In the genomic region with DNA sequence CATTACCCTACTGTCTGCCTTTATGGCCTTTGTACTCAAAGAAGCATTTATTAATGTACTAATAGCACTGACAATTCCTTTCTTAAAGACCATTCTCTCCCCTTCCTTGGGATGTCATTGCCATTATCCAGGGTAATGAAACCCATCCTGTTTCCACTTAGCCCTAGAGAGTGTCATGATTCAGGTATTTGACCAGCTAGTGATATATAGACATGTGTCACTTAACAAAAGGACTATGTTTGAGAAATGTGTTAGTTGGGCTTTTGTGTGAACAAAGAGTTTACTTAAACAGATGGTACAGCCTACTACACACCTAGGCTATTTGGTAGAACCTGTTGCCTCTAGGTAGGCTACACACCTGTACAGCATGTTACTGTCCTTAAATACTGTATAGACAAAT, we compare ENCODE assay signal across 9 cellular contexts. TPM values are rescaled to one million over a fixed set of nuclear protein-coding genes. Genes with fewer than 3 reads are reported as not detected.
DNase-seq lines count a peak whose midpoint lies in the region; ATAC-seq and TF ChIP-seq lines count a peak whose summit lies in the region.
"Had no signal": no experiment of that assay in that cellular context is flagged by ENCODE, and none has a peak within 500 bp of the region (broad histone marks: within the 10 kb centered on the region; RNA-seq: fewer than 3 reads in every experiment).

No MANE protein-coding gene starts in this region.

- H3K27me3 ChIP-seq in DND-41 (ENCODE audit: insufficient read depth, low read length, poor library complexity): no peaks in the 10 kb centered on the region

- no peaks in the 10 kb centered on the region for H3K9me3 Mint-ChIP-seq in chondrocyte (ENCODE audit: low read depth)
- H3K9me3 Mint-ChIP-seq in nephron: no peaks in the 10 kb centered on the region

- peaks cover 23% of the 10 kb centered on the region for H3K4me1 Mint-ChIP-seq in chondrocyte (ENCODE audit: low read depth)
- peaks cover 14% of the 10 kb centered on the region for H3K4me1 Mint-ChIP-seq in nephron

- ATAC-seq in DND-41 (ENCODE audit: insufficient read depth, low read depth): no peak
- ATAC-seq in GM18870 (IDR thresholded peaks at IDR 0.05; ENCODE audit: unreplicated experiment): no peak
- no peak for ATAC-seq in GM21737 (IDR thresholded peaks at IDR 0.05; ENCODE audit: unreplicated experiment)

- H3K36me3 ChIP-seq in DND-41 (ENCODE audit: insufficient read depth, low read length): peaks cover 40% of the 10 kb centered on the region

- peaks cover 44% of the 10 kb centered on the region for H3K4me1 ChIP-seq in DND-41 (ENCODE audit: insufficient read depth, low read length)

- TF ChIP-seq CTCF in DND-41 (IDR thresholded peaks at IDR 0.05; ENCODE audit: borderline replicate concordance, extremely low read depth, low read length, poor library complexity, severe bottlenecking) (no peak), chondrocyte (IDR thresholded peaks at IDR 0.05) (no peak), nephron (IDR thresholded peaks at IDR 0.05; ENCODE audit: unreplicated experiment in 3 of 3) (no peak)

- no peak overlapping the region for H2AFZ ChIP-seq in DND-41 (ENCODE audit: low read depth, low read length)

- H3K36me3 Mint-ChIP-seq in chondrocyte (ENCODE audit: low read depth) (peaks cover 6% of the 10 kb centered on the region), nephron (ENCODE audit: low read depth) (peaks cover 22% of the 10 kb centered on the region)

- H3K27ac Mint-ChIP-seq in chondrocyte (ENCODE audit: unreplicated experiment) (peak overlapping the region; percentile 73), nephron (peak overlapping the region; percentile 52 to 90 (median 89))

- no peak for DNase-seq in DND-41
- DNase-seq in NCI-H69 (lab: John Stamatoyannopoulos, UW): peak; percentile 57
- no peak for DNase-seq in chondrocyte (ENCODE audit: low spot score)
- DNase-seq in kidney glomerular epithelial cell (lab: John Stamatoyannopoulos, UW): no peak
- no peak for DNase-seq in Kasumi-1 (lab: John Stamatoyannopoulos, UW)
- DNase-seq: NCI-H524 treated with DMSO at 0.1 percent for 48 hours had no signal

- peaks cover 69% of the 10 kb centered on the region for H3K79me2 ChIP-seq in DND-41 (ENCODE audit: insufficient read depth, low read length)

- H3K9ac ChIP-seq in DND-41 (ENCODE audit: low read depth, low read length): peak overlapping the region; percentile 20; the same call in 1 of the 2 replicates

- H3K4me2 ChIP-seq in DND-41 (ENCODE audit: insufficient read depth, low read length): peak overlapping the region; percentile 87

- H3K27ac ChIP-seq in DND-41 (ENCODE audit: low read length): no peak overlapping the region

- peak overlapping the region in 1 of 2 experiments; percentile 39; a peak in 2 of 4 replicates for H3K4me3 ChIP-seq in DND-41 (ENCODE audit: low read depth in 1 of 2, low read length in 2 of 2)

- no peaks in the 10 kb centered on the region for H3K9me3 ChIP-seq in DND-41 (ENCODE audit: insufficient read depth, low read length, severe bottlenecking)

- H4K20me1 ChIP-seq in DND-41 (ENCODE audit: insufficient read depth, low read length): peaks cover 26% of the 10 kb centered on the region

- H3K4me3 Mint-ChIP-seq in chondrocyte (ENCODE audit: unreplicated experiment): peak overlapping the region; percentile 98
- H3K4me3 Mint-ChIP-seq in nephron: peak overlapping the region; percentile 79 to 96 (median 90)

- no peaks in the 10 kb centered on the region for H3K27me3 Mint-ChIP-seq in chondrocyte (ENCODE audit: low read depth)
- peaks cover 3% of the 10 kb centered on the region for H3K27me3 Mint-ChIP-seq in nephron (ENCODE audit: low read depth)

RNA-seq across cellular contexts. Expression of gene ATP6V0E1, which starts 2.0 kb away (rescaled TPM):
- 257 to 277 TPM (median 272 TPM) in 3 replicates for total RNA-seq in chondrocyte

RNA-seq across cellular contexts. Expression of gene RPL26L1, which starts 26.4 kb away (rescaled TPM):
- total RNA-seq in chondrocyte: 40.2 to 43.6 TPM (median 43.5 TPM) in 3 replicates
